1 cellular context compared by ENCODE assay signal in the genomic region with DNA sequence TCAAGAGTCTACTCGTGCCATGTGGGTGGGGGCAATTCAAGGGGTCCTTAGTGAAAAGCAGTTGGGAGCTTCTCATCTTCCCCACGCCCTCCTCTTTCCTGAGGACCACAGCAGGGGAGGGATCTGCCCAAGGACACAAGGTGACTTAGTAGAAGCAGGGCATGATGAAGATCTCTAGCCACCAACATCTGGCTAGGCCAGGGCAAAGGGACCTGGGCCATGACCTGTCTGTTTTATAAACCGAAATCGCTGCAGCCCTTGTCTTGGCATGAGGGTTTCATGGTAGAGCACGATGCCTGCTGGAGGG.
TF ChIP-seq lines count a peak whose summit lies in the region.

No MANE protein-coding gene starts in this region.

TF ChIP-seq in liver, 16 proteins besides CTCF, POLR2A, EP300 and RAD21 (continued from another document):
- TF ChIP-seq ZBTB33 (IDR thresholded peaks at IDR 0.05) (no peak), EGR1 (IDR thresholded peaks at IDR 0.05; ENCODE audit: low read depth in 2 of 2) (no peak), TAF1 (conservative IDR thresholded peaks at IDR 0.05) (no peak), ATF3 (IDR thresholded peaks at IDR 0.05) (no peak), FOXA1 (IDR thresholded peaks at IDR 0.05) (no peak), RXRA (IDR thresholded peaks at IDR 0.05) (no peak), NR2F2 (IDR thresholded peaks at IDR 0.05) (no peak), FOXA2 (IDR thresholded peaks at IDR 0.05) (no peak), YY1 (IDR thresholded peaks at IDR 0.05) (no peak), GABPA (IDR thresholded peaks at IDR 0.05 in 1 of 2, conservative IDR thresholded peaks at IDR 0.05 in 1 of 2) (no peak)
